In genomic region chr19:46115396-46116109, GRCh38 we compare ENCODE assay signal across 8 cellular contexts. TPM values are rescaled to one million over a fixed set of nuclear protein-coding genes. Genes with fewer than 3 reads are reported as not detected.
DNase-seq lines count a peak whose midpoint lies in the region; ATAC-seq and TF ChIP-seq lines count a peak whose summit lies in the region.

No MANE protein-coding gene starts in this region.

- H3K36me3 ChIP-seq in adipocyte (ENCODE audit: control insufficient read depth, insufficient read depth, low read length, severe bottlenecking), result no peaks in the 10 kb centered on the region
- H3K36me3 ChIP-seq in trophoblast cell (ENCODE audit: control insufficient read depth in 1 of 2, insufficient read depth in 2 of 2, low read length in 2 of 2), result no peaks in the 10 kb centered on the region
- no peaks in the 10 kb centered on the region for H3K36me3 ChIP-seq in stomach

- no peaks in the 10 kb centered on the region for H3K79me2 ChIP-seq in trophoblast cell (ENCODE audit: control insufficient read depth, insufficient read depth, low read length, poor library complexity)

- no CpG with 5 or more reads among the region's 9 CpGs for WGBS in trophoblast cell (ENCODE audit: extremely low coverage, insufficient coverage, insufficient read length)
- 65 to 76% (median 69%) methylated on average over 9 of the region's 9 CpGs for WGBS in stomach, 5 donors

- H2BK120ac ChIP-seq in trophoblast cell (ENCODE audit: insufficient read depth, low read length, poor library complexity), result peak overlapping the region; percentile 91

- H3K4me3 ChIP-seq in adipocyte (ENCODE audit: low read length), result no peak overlapping the region
- H3K4me3 ChIP-seq in trophoblast cell (ENCODE audit: low read depth, low read length), result no peak overlapping the region
- H3K4me3 ChIP-seq in stomach, result no peak overlapping the region

- no peak overlapping the region for H3K23ac ChIP-seq in trophoblast cell (ENCODE audit: low read length)

- H3K4me2 ChIP-seq in trophoblast cell (ENCODE audit: low read length), result no peak overlapping the region

- peaks cover 19% of the 10 kb centered on the region for H3K79me1 ChIP-seq in trophoblast cell (ENCODE audit: low read length)

- H2BK5ac ChIP-seq in trophoblast cell (ENCODE audit: low read depth, low read length, poor library complexity), result peak overlapping the region; percentile 66

- ATAC-seq in GM18498 (IDR thresholded peaks at IDR 0.05; ENCODE audit: unreplicated experiment), result peak; percentile 69

- H3K4me1 ChIP-seq in adipocyte (ENCODE audit: control insufficient read depth, insufficient read depth, low read length), result peaks cover 11% of the 10 kb centered on the region
- H3K4me1 ChIP-seq in trophoblast cell (ENCODE audit: control insufficient read depth in 1 of 2, insufficient read depth in 2 of 2, low read length in 2 of 2), result peaks cover 4 to 10% of the 10 kb centered on the region in 2 experiments
- no peaks in the 10 kb centered on the region for H3K4me1 ChIP-seq in stomach

- peaks cover 45% of the 10 kb centered on the region for H3K27me3 ChIP-seq in adipocyte (replicated peaks; ENCODE audit: control insufficient read depth, insufficient read depth, low read length)
- no peaks in the 10 kb centered on the region for H3K27me3 ChIP-seq in trophoblast cell (ENCODE audit: insufficient read depth, low read length)
- H3K27me3 ChIP-seq in stomach, result peaks cover 0 to 66% (median 16%) of the 10 kb centered on the region in 3 donors

- H3K9me3 ChIP-seq in adipocyte (ENCODE audit: control insufficient read depth, low read length) (peaks cover 5% of the 10 kb centered on the region), trophoblast cell (ENCODE audit: insufficient read depth, low read depth, low read length) (peaks cover 4% of the 10 kb centered on the region), stomach (peaks cover 0 to 6% (median 0%) of the 10 kb centered on the region in 4 donors)

- no peak overlapping the region for H3K4ac ChIP-seq in trophoblast cell (ENCODE audit: low read depth, low read length)

- peak overlapping the region; percentile 74 for H2BK12ac ChIP-seq in trophoblast cell (ENCODE audit: low read length)

- H4K12ac ChIP-seq in trophoblast cell (ENCODE audit: low read depth, low read length), result no peak overlapping the region

- H3K14ac ChIP-seq in trophoblast cell (ENCODE audit: low read length), result peak overlapping the region; percentile 78

- H3K27ac ChIP-seq in trophoblast cell (ENCODE audit: low read depth, low read length) (peak overlapping the region; percentile 74), stomach (no peak overlapping the region)

- peak overlapping the region; percentile 85 for H4K91ac ChIP-seq in trophoblast cell (ENCODE audit: low read depth, low read length)

- DNase-seq in LoVo (ENCODE audit: low spot score) (peak; percentile 31), adipocyte (ENCODE audit: low read depth) (peak; percentile 65), trophoblast cell (no peak), mesenteric fat pad (ENCODE audit: low spot score) (no peak), NCI-H1930 (lab: John Stamatoyannopoulos, UW) (no peak), erythroblast (lab: John Stamatoyannopoulos, UW) (no peak), stomach (no peak)

- peak overlapping the region; percentile 77 for H2AK5ac ChIP-seq in trophoblast cell (ENCODE audit: low read length)

- no peak overlapping the region for H3K18ac ChIP-seq in trophoblast cell (ENCODE audit: low read length)

- TF ChIP-seq CTCF in stomach (IDR thresholded peaks at IDR 0.05), result no peak

- TF ChIP-seq POLR2A in erythroblast (IDR thresholded peaks at IDR 0.05; ENCODE audit: low read length) (no peak), stomach (IDR thresholded peaks at IDR 0.05) (no peak)

- intact Hi-C loops in stomach (cut with DNase I; ENCODE audit: low total_unique reads), result no loop called here

- H2AFZ ChIP-seq in trophoblast cell (ENCODE audit: insufficient read depth, low read length, poor library complexity), result peak overlapping the region; percentile 46

- H4K8ac ChIP-seq in trophoblast cell (ENCODE audit: low read depth, low read length), result no peak overlapping the region

- H3K9ac ChIP-seq in adipocyte (ENCODE audit: low read length) (no peak overlapping the region), trophoblast cell (ENCODE audit: low read length) (no peak overlapping the region)

- no peak for TF ChIP-seq EP300 in stomach (IDR thresholded peaks at IDR 0.05)

RNA-seq across cellular contexts. Expression of gene IGFL3, which starts 8.9 kb away (rescaled TPM):
- 0.39 and 0.48 TPM in 2 replicates for polyA plus RNA-seq in trophoblast cell (2013)
- total RNA-seq in mesenteric fat pad (not detected), stomach (not detected)
- not detected for polyA plus RNA-seq in stomach

RNA-seq across cellular contexts. Expression of gene IGFL2, which starts 32.5 kb away (rescaled TPM):
- 1.8 and 2.4 TPM in 2 replicates for polyA plus RNA-seq in trophoblast cell (2013)
- total RNA-seq in mesenteric fat pad (not detected), stomach (not detected)
- under 1 TPM in 1 of 3 donors, not detected in 2; 0.45 TPM for polyA plus RNA-seq in stomach

Comparison
In these comparisons a context has a peak if more than half of its experiments do, and no peak if none do; other contexts are left out.
1. DNase-seq: peak in LoVo (single experiment) and adipocyte (single experiment); none in trophoblast cell (0 of 2), mesenteric fat pad (single experiment), NCI-H1930 (0 of 2), erythroblast (0 of 2) and stomach (single experiment).